8 cellular contexts compared by ENCODE assay signal in the genomic region with DNA sequence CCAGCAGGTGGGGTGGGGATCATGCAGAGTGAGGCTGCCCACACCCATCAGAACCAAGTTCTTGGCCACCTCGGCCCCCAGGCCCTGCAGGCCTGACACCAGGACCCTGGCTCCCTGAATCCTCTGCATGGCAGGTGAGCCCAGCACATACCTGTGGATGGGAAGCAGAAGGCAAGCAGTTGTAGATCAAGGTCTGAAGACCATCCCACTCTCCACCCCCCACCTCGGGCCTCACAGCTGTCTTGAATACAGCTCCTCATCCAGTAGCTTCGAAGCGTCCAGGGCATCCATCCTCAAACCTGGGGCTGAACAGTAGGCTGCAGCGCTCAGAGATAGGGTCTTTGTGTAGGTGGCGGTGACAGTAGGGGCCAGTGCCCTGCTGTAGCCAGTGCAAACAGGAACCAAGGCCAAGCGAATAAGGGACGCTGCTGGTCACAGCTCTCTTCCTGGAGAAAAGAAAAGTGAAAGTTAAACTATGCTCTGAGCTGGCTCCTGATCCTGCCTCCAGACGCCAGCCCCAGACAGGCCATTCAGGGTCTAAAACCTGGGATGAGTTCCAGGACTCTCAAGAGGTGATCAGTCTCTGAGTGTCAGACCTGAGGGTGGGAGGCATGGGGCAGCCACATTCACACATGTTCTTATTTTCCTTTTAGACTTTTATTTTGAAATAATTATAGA. TPM values are rescaled to one million over a fixed set of nuclear protein-coding genes. Genes with fewer than 3 reads are reported as not detected.
DNase-seq lines count a peak whose midpoint lies in the region; ATAC-seq and TF ChIP-seq lines count a peak whose summit lies in the region.

A gene with protein sequence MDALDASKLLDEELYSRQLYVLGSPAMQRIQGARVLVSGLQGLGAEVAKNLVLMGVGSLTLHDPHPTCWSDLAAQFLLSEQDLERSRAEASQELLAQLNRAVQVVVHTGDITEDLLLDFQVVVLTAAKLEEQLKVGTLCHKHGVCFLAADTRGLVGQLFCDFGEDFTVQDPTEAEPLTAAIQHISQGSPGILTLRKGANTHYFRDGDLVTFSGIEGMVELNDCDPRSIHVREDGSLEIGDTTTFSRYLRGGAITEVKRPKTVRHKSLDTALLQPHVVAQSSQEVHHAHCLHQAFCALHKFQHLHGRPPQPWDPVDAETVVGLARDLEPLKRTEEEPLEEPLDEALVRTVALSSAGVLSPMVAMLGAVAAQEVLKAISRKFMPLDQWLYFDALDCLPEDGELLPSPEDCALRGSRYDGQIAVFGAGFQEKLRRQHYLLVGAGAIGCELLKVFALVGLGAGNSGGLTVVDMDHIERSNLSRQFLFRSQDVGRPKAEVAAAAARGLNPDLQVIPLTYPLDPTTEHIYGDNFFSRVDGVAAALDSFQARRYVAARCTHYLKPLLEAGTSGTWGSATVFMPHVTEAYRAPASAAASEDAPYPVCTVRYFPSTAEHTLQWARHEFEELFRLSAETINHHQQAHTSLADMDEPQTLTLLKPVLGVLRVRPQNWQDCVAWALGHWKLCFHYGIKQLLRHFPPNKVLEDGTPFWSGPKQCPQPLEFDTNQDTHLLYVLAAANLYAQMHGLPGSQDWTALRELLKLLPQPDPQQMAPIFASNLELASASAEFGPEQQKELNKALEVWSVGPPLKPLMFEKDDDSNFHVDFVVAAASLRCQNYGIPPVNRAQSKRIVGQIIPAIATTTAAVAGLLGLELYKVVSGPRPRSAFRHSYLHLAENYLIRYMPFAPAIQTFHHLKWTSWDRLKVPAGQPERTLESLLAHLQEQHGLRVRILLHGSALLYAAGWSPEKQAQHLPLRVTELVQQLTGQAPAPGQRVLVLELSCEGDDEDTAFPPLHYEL (minus strand): TSS at position 457 of the 678 bp plus-strand sequence. CDS start 166 bp downstream, at position 291.

- WGBS in SK-N-SH (ENCODE audit: low lambda C conversion rate) = 74% methylated on average over 8 of the region's 9 CpGs
- WGBS in right lobe of liver (ENCODE audit: insufficient coverage, low coverage, low lambda C conversion rate, missing lambda C conversion rate) = under 1% methylated on average over 7 of the region's 9 CpGs

- no peaks in the 10 kb centered on the region for H3K9me3 ChIP-seq in SK-N-SH
- H3K9me3 ChIP-seq in right lobe of liver = no peaks in the 10 kb centered on the region
- no peaks in the 10 kb centered on the region for H3K9me3 ChIP-seq in subcutaneous abdominal adipose tissue (ENCODE audit: control insufficient read depth in 5 of 5, low read length in 5 of 5)

- TF ChIP-seq CTCF in GM10248 (IDR thresholded peaks at IDR 0.05; ENCODE audit: control extremely low read depth, extremely low read depth, low read depth, missing control alignments) (no peak), SK-N-SH (IDR thresholded peaks at IDR 0.05) (no peak), right lobe of liver (IDR thresholded peaks at IDR 0.05) (no peak)

- POLR2A ChIA-PET in GM10248 (lab: Yijun Ruan, JAX) (interaction anchor here (0.6 to 1.7 kb wide), 4 partner anchors 8 to 413 kb away, joined by 3 to 8 read pairs (median 4); a partner anchor contains a TSS), SK-N-SH (lab: Yijun Ruan, JAX) (no interaction called here)

- TF ChIP-seq RAD21 in SK-N-SH (IDR thresholded peaks at IDR 0.05; ENCODE audit: low read length) = no peak

- H4K20me1 ChIP-seq in SK-N-SH (ENCODE audit: insufficient read depth) = no peaks in the 10 kb centered on the region

- CTCF ChIA-PET in GM10248 (lab: Yijun Ruan, JAX) = interaction anchor here (1.5 to 25.2 kb wide), 3 partner anchors 8 to 23 kb away, joined by 6 to 558 read pairs (median 38); a partner anchor contains a TSS
- CTCF ChIA-PET in SK-N-SH (lab: Yijun Ruan, JAX) = interaction anchor here (1.2 to 17.6 kb wide), 2 partner anchors 11 to 23 kb away, joined by 5 to 386 read pairs; a partner anchor contains a TSS

- H3K4me1 ChIP-seq in SK-N-SH (ENCODE audit: control insufficient read depth in 1 of 2, insufficient read depth in 2 of 2, low read depth in 1 of 2, low read length in 1 of 2) (peaks cover 0 to 28% of the 10 kb centered on the region in 2 experiments; a peak in 1 of 4 replicates), right lobe of liver (peaks cover 0 to 12% (median 3%) of the 10 kb centered on the region in 4 donors), subcutaneous abdominal adipose tissue (ENCODE audit: control insufficient read depth in 5 of 5, insufficient read depth in 5 of 5, low read length in 5 of 5) (peaks cover 10 to 43% (median 29%) of the 10 kb centered on the region in 5 donors)

- ATAC-seq in HG02852 (IDR thresholded peaks at IDR 0.05; ENCODE audit: unreplicated experiment) = peak; percentile 70
- ATAC-seq in right lobe of liver = peak; percentile 95 to 98 (median 97)
- no peak for ATAC-seq in HG02973 (IDR thresholded peaks at IDR 0.05; ENCODE audit: unreplicated experiment)

- H3K27me3 ChIP-seq in SK-N-SH (ENCODE audit: insufficient read depth) (no peaks in the 10 kb centered on the region), right lobe of liver (no peaks in the 10 kb centered on the region), subcutaneous abdominal adipose tissue (ENCODE audit: control insufficient read depth in 5 of 5, insufficient read depth in 4 of 5, low read length in 5 of 5) (no peaks in the 10 kb centered on the region)

- no peaks in the 10 kb centered on the region for H3K36me3 ChIP-seq in SK-N-SH (replicated peaks in 1 of 2; ENCODE audit: control insufficient read depth in 1 of 2, insufficient read depth in 2 of 2, low read length in 1 of 2)
- H3K36me3 ChIP-seq in right lobe of liver = peaks cover 0 to 6% (median 0%) of the 10 kb centered on the region in 4 donors
- peaks cover 0 to 39% (median 35%) of the 10 kb centered on the region in 5 donors for H3K36me3 ChIP-seq in subcutaneous abdominal adipose tissue (ENCODE audit: control insufficient read depth in 5 of 5, insufficient read depth in 5 of 5, low read length in 5 of 5)

- peaks cover 4% of the 10 kb centered on the region for H3F3A ChIP-seq in SK-N-SH (replicated peaks; ENCODE audit: insufficient read depth)

- no peaks in the 10 kb centered on the region for H3K79me2 ChIP-seq in SK-N-SH (ENCODE audit: insufficient read depth)

- DNase-seq in GM10248 (ENCODE audit: extremely low spot score) (peak; percentile 84), SK-N-SH (no peak), right lobe of liver (peak; percentile 58 to 69 (median 65)), 8988T (no peak)
- peak; percentile 46 for DNase-seq in central memory CD4-positive, alpha-beta T cell

- H3K4me2 ChIP-seq in SK-N-SH = peak within 1 kb of the TSS; percentile 73

- no peak for TF ChIP-seq POLR2A in right lobe of liver (IDR thresholded peaks at IDR 0.05)

- H3K9ac ChIP-seq in SK-N-SH (peak within 1 kb of the TSS; percentile 38), subcutaneous abdominal adipose tissue (ENCODE audit: low read length in 5 of 5) (peak within 1 kb of the TSS; percentile 69 to 79 (median 77))

- peak within 1 kb of the TSS; percentile 22 to 51; a peak in 3 of 4 replicates for H3K4me3 ChIP-seq in SK-N-SH (ENCODE audit: low read depth in 2 of 2, low read length in 1 of 2)
- peak within 1 kb of the TSS; percentile 38 to 57 (median 46) for H3K4me3 ChIP-seq in right lobe of liver
- H3K4me3 ChIP-seq in subcutaneous abdominal adipose tissue (ENCODE audit: low read depth in 1 of 5, low read length in 5 of 5) = peak within 1 kb of the TSS; percentile 67 to 96 (median 84)

- no peaks in the 10 kb centered on the region for H3K9me2 ChIP-seq in SK-N-SH

- peak within 1 kb of the TSS; percentile 92 for H2AFZ ChIP-seq in SK-N-SH (ENCODE audit: low read depth)

- no peak for TF ChIP-seq EP300 in SK-N-SH (IDR thresholded peaks at IDR 0.05; ENCODE audit: borderline replicate concordance in 1 of 2, low read depth in 1 of 2, low read length in 1 of 2)

- H3K27ac ChIP-seq in SK-N-SH (ENCODE audit: low read depth in 2 of 2, low read length in 1 of 2) = peak within 1 kb of the TSS; percentile 42 to 63; a peak in 3 of 4 replicates
- H3K27ac ChIP-seq in right lobe of liver = peak within 1 kb of the TSS; percentile 63 to 72 (median 70)
- peak within 1 kb of the TSS; percentile 59 for H3K27ac ChIP-seq in subcutaneous abdominal adipose tissue (ENCODE audit: low read depth, low read length)

- intact Hi-C loops in right lobe of liver (cut with DNase I) = no loop called here

TF ChIP-seq in SK-N-SH, 30 proteins besides CTCF, POLR2A, EP300 and RAD21:
- peak; percentile 17; the same call in 1 of the 2 replicates for TF ChIP-seq NFIC (IDR thresholded peaks at IDR 0.05; ENCODE audit: borderline replicate concordance)
- no peak for TF ChIP-seq RCOR1 (IDR thresholded peaks at IDR 0.05; ENCODE audit: low read length)

RNA-seq across cellular contexts. Expression of the gene that starts here (rescaled TPM):
- polyA plus RNA-seq in SK-N-SH (2012; rRNA removed) = 22.6 and 25.8 TPM in 2 replicates
- 2.0 and 3.0 TPM in 2 replicates for polyA plus RNA-seq in SK-N-SH (2012; cell fraction: cytosol; rRNA removed)
- polyA plus RNA-seq in SK-N-SH (2012; cell fraction: nucleus; rRNA removed) = 187 and 223 TPM in 2 replicates
- total RNA-seq in right lobe of liver = 10 to 100 TPM; 16.4 to 39.1 (median 28.5) TPM

Comparison
In these comparisons a context has a peak if more than half of its experiments do, and no peak if none do; other contexts are left out.
1. DNase-seq: peak in GM10248 (single experiment), central memory CD4-positive, alpha-beta T cell (single experiment) and right lobe of liver (3 of 3); none in SK-N-SH (single experiment) and 8988T (single experiment).
2. Peak in every context shown above with its lines, with median percentiles within 50 percentile points of each other: H3K27ac ChIP-seq and H3K4me3 ChIP-seq.